In the genomic region with DNA sequence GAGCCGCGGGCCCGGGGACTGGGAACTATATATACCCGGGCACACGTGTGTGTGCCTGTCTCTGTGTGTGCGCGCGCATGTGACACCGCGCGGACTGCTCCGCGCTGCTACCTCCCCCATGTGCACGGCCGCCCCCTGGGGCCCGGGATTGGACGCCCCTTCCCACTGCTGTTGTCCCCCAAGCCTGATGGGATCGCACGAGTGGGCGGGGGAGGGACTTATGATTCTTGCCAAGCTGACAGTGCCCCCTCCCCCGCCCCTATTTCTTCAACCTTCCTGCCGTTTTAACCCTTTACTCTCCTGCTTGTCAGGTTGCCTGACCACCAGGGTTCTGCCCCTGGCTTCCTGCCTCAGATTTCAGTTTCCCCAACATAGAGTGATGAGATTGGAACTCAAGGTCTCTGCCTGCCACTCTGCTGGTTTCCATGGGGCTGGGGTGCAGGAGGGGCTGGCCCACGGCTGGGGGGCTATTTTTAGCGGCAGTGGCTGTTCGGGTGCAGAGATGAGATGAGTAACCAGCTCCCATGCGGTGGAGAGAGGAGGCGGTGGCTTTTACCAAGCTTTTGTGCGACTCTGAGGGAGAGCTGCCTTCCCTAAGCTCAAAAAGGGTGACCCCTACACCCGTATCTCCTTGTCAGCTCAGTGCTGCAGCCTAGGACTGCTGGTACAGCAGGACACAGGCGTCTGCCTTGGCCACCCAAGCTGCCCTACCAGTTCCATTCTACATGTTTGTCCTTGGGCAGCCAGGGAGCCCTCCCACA, we compare ENCODE assay signal across 7 cellular contexts. TPM values are rescaled to one million over a fixed set of nuclear protein-coding genes. Genes with fewer than 3 reads are reported as not detected.
DNase-seq lines count a peak whose midpoint lies in the region; ATAC-seq and TF ChIP-seq lines count a peak whose summit lies in the region.

DDN (minus strand) TSS at position 5 of the 761 bp plus-strand sequence. CDS start 88 bp downstream, outside the sequence.

- no peak for TF ChIP-seq EP300 in SK-N-SH (IDR thresholded peaks at IDR 0.05; ENCODE audit: borderline replicate concordance in 1 of 2, low read depth in 1 of 2, low read length in 1 of 2)

- H3K9me2 ChIP-seq in SK-N-SH = no peaks in the 10 kb centered on the region

- CTCF ChIA-PET in SK-N-SH (lab: Yijun Ruan, JAX) = interaction anchor here (1.1 to 33.0 kb wide), 11 partner anchors 13 to 205 kb away, joined by 3 to 935 read pairs (median 5); partner anchors contain the start of genes PRKAG1, WNT1 and WNT10B

- peak; percentile 49 for ATAC-seq in HG03354 (IDR thresholded peaks at IDR 0.05; ENCODE audit: poor library complexity, severe bottlenecking, unreplicated experiment)

- H3K79me2 ChIP-seq in SK-N-SH (ENCODE audit: insufficient read depth) = no peaks in the 10 kb centered on the region

- peak within 1 kb of the TSS; percentile 24; the same call in 1 of the 2 replicates for H3K9ac ChIP-seq in SK-N-SH

- no peak for TF ChIP-seq CTCF in GM12864 (IDR thresholded peaks at IDR 0.05; ENCODE audit: low read depth, low read length, missing control alignments)
- TF ChIP-seq CTCF in SK-N-SH (IDR thresholded peaks at IDR 0.05) = peak; percentile 17; the same call in 1 of the 2 replicates

- peak within 1 kb of the TSS; percentile 77 for H3K4me2 ChIP-seq in SK-N-SH

- peaks cover 10% of the 10 kb centered on the region for H3F3A ChIP-seq in SK-N-SH (replicated peaks; ENCODE audit: insufficient read depth)

- POLR2A ChIA-PET in SK-N-SH (lab: Yijun Ruan, JAX) = interaction anchor here (0.6 to 1.4 kb wide), 3 partner anchors 15 to 42 kb away, joined by 4 to 5 read pairs (median 5); partner anchors contain the start of gene ARF3

- peak within 1 kb of the TSS; percentile 41; the same call in 1 of the 2 replicates for H2AFZ ChIP-seq in SK-N-SH (ENCODE audit: low read depth)

- no peaks in the 10 kb centered on the region for H3K9me3 ChIP-seq in SK-N-SH

- peak within 1 kb of the TSS; percentile 66 for H3K4me3 ChIP-seq in GM12864 (ENCODE audit: low read depth, low read length)
- peak within 1 kb of the TSS; percentile 17 to 35 for H3K4me3 ChIP-seq in SK-N-SH (ENCODE audit: low read depth in 2 of 2, low read length in 1 of 2)

- no peaks in the 10 kb centered on the region for H4K20me1 ChIP-seq in SK-N-SH (ENCODE audit: insufficient read depth)

- 0% methylated on average over 3 of the region's 30 CpGs for WGBS in SK-N-SH (ENCODE audit: low lambda C conversion rate)

- peaks cover 11 to 19% of the 10 kb centered on the region in 2 experiments; a peak in 3 of 4 replicates for H3K4me1 ChIP-seq in SK-N-SH (ENCODE audit: control insufficient read depth in 1 of 2, insufficient read depth in 2 of 2, low read depth in 1 of 2, low read length in 1 of 2)

- H3K27me3 ChIP-seq in SK-N-SH (ENCODE audit: insufficient read depth) = no peaks in the 10 kb centered on the region

- H3K27ac ChIP-seq in SK-N-SH (ENCODE audit: low read depth in 2 of 2, low read length in 1 of 2) = peak within 1 kb of the TSS in 1 of 2 experiments; percentile 54; a peak in 1 of 4 replicates

- in situ Hi-C loops in T47D (cut with HindIII; ENCODE audit: low pct_unique_long_range_greater_than_20kb, low sequenced_read_pairs) = no loop called here

- DNase-seq in GM12864 (ENCODE audit: low read depth) = no peak
- peak; percentile 86 for DNase-seq in SK-N-SH
- DNase-seq in T47D (ENCODE audit: low read depth in 1 of 2, low spot score in 1 of 2) = peak; percentile 47 to 75
- peak; percentile 85 for DNase-seq in islet precursor cell
- DNase-seq in stimulated activated CD4-positive, alpha-beta T cell treated with anti-CD3 and anti-CD28 coated beads, Interleukin-4, amount 100 ng/mL, for 24 hours = peak; percentile 36
- DNase-seq in cerebellum (ENCODE audit: low spot score) = no peak

- H3K36me3 ChIP-seq in SK-N-SH (replicated peaks in 1 of 2; ENCODE audit: control insufficient read depth in 1 of 2, insufficient read depth in 2 of 2, low read length in 1 of 2) = peaks cover 16% of the 10 kb centered on the region in 2 experiments

- no peak for TF ChIP-seq RAD21 in SK-N-SH (IDR thresholded peaks at IDR 0.05; ENCODE audit: low read length)

TF ChIP-seq in SK-N-SH, 30 proteins besides CTCF, POLR2A, EP300 and RAD21 (continues in another document):
- no peak for TF ChIP-seq GATA2 (CRISPR knock-in tag; IDR thresholded peaks at IDR 0.05)
- TF ChIP-seq FOXM1 (IDR thresholded peaks at IDR 0.05; ENCODE audit: low read depth) = no peak
- TF ChIP-seq SIN3A (IDR thresholded peaks at IDR 0.05; ENCODE audit: borderline replicate concordance, low read depth, low read length) = no peak
- TF ChIP-seq ELF1 (IDR thresholded peaks at IDR 0.05) = no peak
- peak; percentile 12 for TF ChIP-seq CHD2 (IDR thresholded peaks at IDR 0.05; ENCODE audit: low read length, partially characterized antibody)
- TF ChIP-seq TAF1 (IDR thresholded peaks at IDR 0.05; ENCODE audit: borderline replicate concordance, low read depth, low read length) = no peak
- no peak for TF ChIP-seq RXRA (IDR thresholded peaks at IDR 0.05; ENCODE audit: borderline replicate concordance, low read depth)
- TF ChIP-seq, protein P1, sequence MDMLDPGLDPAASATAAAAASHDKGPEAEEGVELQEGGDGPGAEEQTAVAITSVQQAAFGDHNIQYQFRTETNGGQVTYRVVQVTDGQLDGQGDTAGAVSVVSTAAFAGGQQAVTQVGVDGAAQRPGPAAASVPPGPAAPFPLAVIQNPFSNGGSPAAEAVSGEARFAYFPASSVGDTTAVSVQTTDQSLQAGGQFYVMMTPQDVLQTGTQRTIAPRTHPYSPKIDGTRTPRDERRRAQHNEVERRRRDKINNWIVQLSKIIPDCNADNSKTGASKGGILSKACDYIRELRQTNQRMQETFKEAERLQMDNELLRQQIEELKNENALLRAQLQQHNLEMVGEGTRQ (IDR thresholded peaks at IDR 0.05; ENCODE audit: borderline replicate concordance, low read depth, low read length) = no peak
- TF ChIP-seq RFX5 (IDR thresholded peaks at IDR 0.05; ENCODE audit: low read length) = no peak
- no peak for TF ChIP-seq NFIC (IDR thresholded peaks at IDR 0.05; ENCODE audit: borderline replicate concordance)
- TF ChIP-seq JUND (IDR thresholded peaks at IDR 0.05) = no peak
- no peak for TF ChIP-seq YY1 (IDR thresholded peaks at IDR 0.05; ENCODE audit: low read depth)
- TF ChIP-seq EZH2phosphoT487 (IDR thresholded peaks at IDR 0.05; ENCODE audit: borderline replicate concordance, low read depth) = no peak
- TF ChIP-seq PBX3 (IDR thresholded peaks at IDR 0.05) = no peak
- TF ChIP-seq USF1 (IDR thresholded peaks at IDR 0.05; ENCODE audit: borderline replicate concordance, low read depth) = no peak
- TF ChIP-seq TEAD4 (IDR thresholded peaks at IDR 0.05; ENCODE audit: borderline replicate concordance, insufficient read depth) = no peak
- no peak for TF ChIP-seq GABPA (IDR thresholded peaks at IDR 0.05; ENCODE audit: low read depth)
- peak; percentile 30; the same call in 1 of the 2 replicates for TF ChIP-seq MAX (IDR thresholded peaks at IDR 0.05; ENCODE audit: low read depth)
- TF ChIP-seq FOXJ3 (CRISPR knock-in tag; IDR thresholded peaks at IDR 0.05) = no peak
- no peak for TF ChIP-seq TCF12 (IDR thresholded peaks at IDR 0.05)
- peak; percentile 85 for TF ChIP-seq MXI1 (IDR thresholded peaks at IDR 0.05; ENCODE audit: low read depth, low read length)
- TF ChIP-seq, protein P2, sequence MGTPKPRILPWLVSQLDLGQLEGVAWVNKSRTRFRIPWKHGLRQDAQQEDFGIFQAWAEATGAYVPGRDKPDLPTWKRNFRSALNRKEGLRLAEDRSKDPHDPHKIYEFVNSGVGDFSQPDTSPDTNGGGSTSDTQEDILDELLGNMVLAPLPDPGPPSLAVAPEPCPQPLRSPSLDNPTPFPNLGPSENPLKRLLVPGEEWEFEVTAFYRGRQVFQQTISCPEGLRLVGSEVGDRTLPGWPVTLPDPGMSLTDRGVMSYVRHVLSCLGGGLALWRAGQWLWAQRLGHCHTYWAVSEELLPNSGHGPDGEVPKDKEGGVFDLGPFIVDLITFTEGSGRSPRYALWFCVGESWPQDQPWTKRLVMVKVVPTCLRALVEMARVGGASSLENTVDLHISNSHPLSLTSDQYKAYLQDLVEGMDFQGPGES (IDR thresholded peaks at IDR 0.05; ENCODE audit: low read depth, low read length) = no peak
- no peak for TF ChIP-seq RCOR1 (IDR thresholded peaks at IDR 0.05; ENCODE audit: low read length)
- no peak for TF ChIP-seq POLR2AphosphoS5 (IDR thresholded peaks at IDR 0.05; ENCODE audit: low read depth, low read length)

RNA-seq across cellular contexts. Expression of gene DDN, which starts in this region (rescaled TPM):
- polyA plus RNA-seq in SK-N-SH (2012; rRNA removed) = 0.20 and 0.24 TPM in 2 replicates
- polyA plus RNA-seq in SK-N-SH (2012; cell fraction: cytosol; rRNA removed) = 0.17 TPM in 2 replicates
- 0.99 and 1.4 TPM in 2 replicates for polyA plus RNA-seq in SK-N-SH (2012; cell fraction: nucleus; rRNA removed)
- total RNA-seq in cerebellum = 0.64 TPM

Comparison
In these comparisons a context has a peak if more than half of its experiments do, and no peak if none do; other contexts are left out.
1. DNase-seq: peak in SK-N-SH (single experiment), T47D (2 of 2), islet precursor cell (single experiment) and stimulated activated CD4-positive, alpha-beta T cell treated with anti-CD3 and anti-CD28 coated beads, Interleukin-4, amount 100 ng/mL, for 24 hours (single experiment); none in GM12864 (single experiment) and cerebellum (single experiment).